13 cellular contexts compared by ENCODE assay signal in the genomic region with DNA sequence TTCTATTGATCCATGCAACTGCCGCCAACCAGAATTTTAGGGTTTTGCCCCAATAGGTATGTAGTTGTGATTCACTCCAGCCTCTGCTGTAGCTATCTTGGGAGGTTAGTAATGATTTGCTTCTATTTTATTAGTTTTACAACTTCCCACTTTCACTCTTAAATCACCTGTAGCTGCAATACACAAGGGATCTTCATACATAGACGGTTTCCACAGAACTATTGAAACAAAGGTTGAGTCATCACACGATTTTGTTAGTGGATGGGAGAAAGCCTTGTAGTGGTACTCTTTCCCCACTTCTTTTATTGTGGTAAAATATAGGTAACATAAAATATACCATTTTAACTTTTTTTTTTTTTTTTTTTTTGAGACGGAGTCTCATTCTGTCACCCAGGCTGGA.
DNase-seq lines count a peak whose midpoint lies in the region; ATAC-seq and TF ChIP-seq lines count a peak whose summit lies in the region.
"Had no signal": no experiment of that assay in that cellular context is flagged by ENCODE, and none has a peak within 500 bp of the region (broad histone marks: within the 10 kb centered on the region; RNA-seq: fewer than 3 reads in every experiment).

No MANE protein-coding gene starts in this region.

- peaks cover 4% of the 10 kb centered on the region for H3K4me1 Mint-ChIP-seq in activated T-helper 17 cell treated with anti-CD3 and anti-CD28 coated beads, Interleukin-2, amount 50 U/mL, for 72 hours

- intact Hi-C loops in uterus (cut with DNase I; ENCODE audit: low total_unique reads): no loop called here

- no peak overlapping the region for H3K4me3 ChIP-seq in uterus
- H3K4me3 ChIP-seq: SJCRH30, skin epidermis had no signal

- H3K27ac ChIP-seq in uterus: no peak overlapping the region
- H3K27ac ChIP-seq: SJCRH30, skin epidermis had no signal

- no peaks in the 10 kb centered on the region for H3K36me3 ChIP-seq in uterus
- H3K36me3 ChIP-seq: SJCRH30 had no signal

- H3K27me3 ChIP-seq in uterus: no peaks in the 10 kb centered on the region
- H3K27me3 ChIP-seq: SJCRH30 had no signal

- DNase-seq in NCI-H345 (lab: John Stamatoyannopoulos, UW) (no peak), NCI-H187 treated with DMSO at 0.1 percent for 48 hours (lab: John Stamatoyannopoulos, UW) (no peak), uterus (no peak)
- DNase-seq in activated naive CD4-positive, alpha-beta T cell treated with anti-CD3 and anti-CD28 coated beads, Interleukin-2, amount 50 U/mL, for 16 hours: no peak
- DNase-seq: activated naive CD4-positive, alpha-beta T cell; COR-L47; NCI-H526 treated with DMSO at 0.1 percent for 48 hours; SJCRH30 had no signal

- H3K36me3 Mint-ChIP-seq in activated T-helper 17 cell treated with anti-CD3 and anti-CD28 coated beads, Interleukin-2, amount 50 U/mL, for 72 hours (ENCODE audit: low read depth): no peaks in the 10 kb centered on the region

- H3K27ac Mint-ChIP-seq in activated T-helper 17 cell treated with anti-CD3 and anti-CD28 coated beads, Interleukin-2, amount 50 U/mL, for 72 hours: no peak overlapping the region

- peak; percentile 66 for ATAC-seq in GM18873 (IDR thresholded peaks at IDR 0.05; ENCODE audit: low FRiP score, unreplicated experiment)
- peak; percentile 81 for ATAC-seq in GM21526 (IDR thresholded peaks at IDR 0.05; ENCODE audit: low FRiP score, unreplicated experiment)
- peak; percentile 77 for ATAC-seq in HG03039 (IDR thresholded peaks at IDR 0.05; ENCODE audit: unreplicated experiment)
- peak; percentile 81 for ATAC-seq in activated T-helper 17 cell treated with anti-CD3 and anti-CD28 coated beads, Interleukin-2, amount 50 U/mL, for 72 hours (replicated peaks)

- no peaks in the 10 kb centered on the region for H3K9me3 ChIP-seq in uterus
- H3K9me3 ChIP-seq: SJCRH30 had no signal

- no peak overlapping the region for H3K4me3 Mint-ChIP-seq in activated T-helper 17 cell treated with anti-CD3 and anti-CD28 coated beads, Interleukin-2, amount 50 U/mL, for 72 hours

- no peak for TF ChIP-seq CTCF in uterus (IDR thresholded peaks at IDR 0.05)

- H3K27me3 Mint-ChIP-seq in activated T-helper 17 cell treated with anti-CD3 and anti-CD28 coated beads, Interleukin-2, amount 50 U/mL, for 72 hours: peaks cover 23% of the 10 kb centered on the region

- no peak for TF ChIP-seq POLR2A in uterus (IDR thresholded peaks at IDR 0.05)

- no peaks in the 10 kb centered on the region for H3K9me3 Mint-ChIP-seq in activated T-helper 17 cell treated with anti-CD3 and anti-CD28 coated beads, Interleukin-2, amount 50 U/mL, for 72 hours

- H3K4me1 ChIP-seq in uterus: no peaks in the 10 kb centered on the region
- H3K4me1 ChIP-seq: SJCRH30 had no signal
